Comparison of ENCODE assay signal across 11 cellular contexts in the genomic region with DNA sequence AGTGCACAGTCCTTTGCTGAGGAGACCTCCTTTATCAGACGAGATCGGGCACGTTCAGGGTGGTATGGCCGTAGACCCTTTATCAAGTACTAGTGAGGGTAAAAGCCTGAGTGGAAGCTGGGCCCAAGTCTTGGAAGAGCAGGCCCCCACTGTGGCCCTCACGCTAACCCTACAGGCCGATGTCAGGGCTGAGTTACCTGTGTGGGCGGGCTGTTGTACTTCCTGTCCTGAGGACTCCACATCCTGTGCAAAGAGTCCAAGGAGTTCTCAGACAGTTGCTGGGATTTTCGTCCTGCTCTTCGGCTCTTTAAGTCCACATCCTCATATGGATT. TPM values are rescaled to one million over a fixed set of nuclear protein-coding genes. Genes with fewer than 3 reads are reported as not detected.
DNase-seq lines count a peak whose midpoint lies in the region; ATAC-seq, FAIRE-seq and TF ChIP-seq lines count a peak whose summit lies in the region.
"Had no signal": no experiment of that assay in that cellular context is flagged by ENCODE, and none has a peak within 500 bp of the region (broad histone marks: within the 10 kb centered on the region; RNA-seq: fewer than 3 reads in every experiment).

No MANE protein-coding gene starts in this region.

- H3K79me2 ChIP-seq in HCT116 (ENCODE audit: insufficient read depth, low read length) (no peaks in the 10 kb centered on the region), GM12878 (ENCODE audit: control insufficient read depth, insufficient read depth, low read length) (no peaks in the 10 kb centered on the region)

- no peaks in the 10 kb centered on the region for H3K36me3 ChIP-seq in HCT116 (ENCODE audit: control insufficient read depth in 1 of 2, insufficient read depth in 2 of 2, low read length in 2 of 2)
- no peaks in the 10 kb centered on the region for H3K36me3 ChIP-seq in GM12878 (ENCODE audit: control insufficient read depth in 2 of 2, insufficient read depth in 2 of 2, low read length in 1 of 2)

- no peak for TF ChIP-seq RAD21 in HCT116 (IDR thresholded peaks at IDR 0.05; ENCODE audit: low read depth)
- no peak for TF ChIP-seq RAD21 in GM12878 (IDR thresholded peaks at IDR 0.05; ENCODE audit: insufficient read depth, low read depth, low read length)

- RAD21 ChIA-PET in HCT116 (lab: Charles Lee; ENCODE audit: low non-redundant PET in 1 of 2, low total read pairs in 2 of 2, uncharacterized antibody in 2 of 2, unreplicated experiment in 2 of 2) (no interaction called here), GM12878 (lab: Charles Lee; ENCODE audit: unreplicated experiment) (no interaction called here)

- no peak for FAIRE-seq in GM12878 (lab: Jason Lieb, UNC)
- FAIRE-seq: islet of Langerhans had no signal

- CTCF ChIA-PET in HCT116 (lab: Charles Lee) (no interaction called here), GM12878 (lab: Yijun Ruan, JAX) (no interaction called here)

- SMC1A ChIA-PET in GM12878 (lab: Charles Lee; ENCODE audit: uncharacterized antibody, unreplicated experiment), result no interaction called here

- H3K27me3 ChIP-seq in HCT116 (ENCODE audit: insufficient read depth, low read length) (no peaks in the 10 kb centered on the region), GM12878 (replicated peaks in 1 of 2; ENCODE audit: control insufficient read depth in 2 of 2, insufficient read depth in 2 of 2, low read length in 1 of 2) (no peaks in the 10 kb centered on the region)

- H3K9me2 ChIP-seq in HCT116 (ENCODE audit: insufficient read depth), result no peaks in the 10 kb centered on the region

- DNase-seq in HCT116 (ENCODE audit: low read depth, low spot score) (no peak), GM12878 (ENCODE audit: low read depth, low spot score) (no peak), memory B cell (ENCODE audit: low spot score in 2 of 2) (no peak), substantia nigra (lab: John Stamatoyannopoulos, UW) (no peak), NCI-H146 treated with DMSO at 0.1 percent for 48 hours (lab: John Stamatoyannopoulos, UW; ENCODE audit: unreplicated experiment) (no peak), SIG-M5 (lab: John Stamatoyannopoulos, UW) (no peak)
- DNase-seq: activated T-cell treated with anti-CD3 and anti-CD28 coated beads, Interleukin-2, amount 50 U/mL, for 1 hour; NCI-H345 had no signal

- H4K20me1 ChIP-seq in HCT116 (ENCODE audit: insufficient read depth) (no peaks in the 10 kb centered on the region), GM12878 (ENCODE audit: control insufficient read depth, insufficient read depth) (no peaks in the 10 kb centered on the region)

- intact Hi-C loops in HCT116 (cut with micrococcal nuclease) (no loop called here), GM12878 (cut with micrococcal nuclease; ENCODE audit: unreplicated experiment) (no loop called here)

- no peak for TF ChIP-seq POLR2A in HCT116 (IDR thresholded peaks at IDR 0.05; ENCODE audit: borderline replicate concordance, extremely low read depth, insufficient read depth, insufficient read length)
- TF ChIP-seq POLR2A in GM12878 (IDR thresholded peaks at IDR 0.05; ENCODE audit: low read depth, low read length), result no peak

- H3K9me3 ChIP-seq in HCT116 (ENCODE audit: control insufficient read depth in 1 of 2, insufficient read depth in 1 of 2, low read depth in 1 of 2, low read length in 2 of 2) (no peaks in the 10 kb centered on the region), GM12878 (replicated peaks; ENCODE audit: control insufficient read depth, insufficient read depth, low read length) (no peaks in the 10 kb centered on the region)

- 64% methylated on average over 9 of the region's 9 CpGs for WGBS in GM12878 (ENCODE audit: insufficient coverage, insufficient replicate concordance, low lambda C conversion rate, missing lambda C conversion rate)

- H3K9me3 Mint-ChIP-seq in memory B cell, result no peaks in the 10 kb centered on the region

- POLR2A ChIA-PET in HCT116 (lab: Charles Lee), result interaction anchor here (0.7 to 1.4 kb wide), 2 partner anchors 8 to 29 kb away, joined by 3 to 4 read pairs; no protein-coding TSS in a partner anchor
- POLR2A ChIA-PET in GM12878 (lab: Charles Lee), result no interaction called here

- H3K27ac ChIP-seq in HCT116 (ENCODE audit: low read depth, low read length) (peak overlapping the region; percentile 0; the same call in 1 of the 2 replicates), GM12878 (ENCODE audit: control insufficient read depth, insufficient read depth) (no peak overlapping the region), substantia nigra (ENCODE audit: low read depth, low read length, poor library complexity, severe bottlenecking) (peak overlapping the region; percentile 39)

- H3K4me1 ChIP-seq in HCT116 (ENCODE audit: control insufficient read depth in 1 of 2, insufficient read depth in 2 of 2, low read length in 2 of 2) (peaks cover 52 to 63% of the 10 kb centered on the region in 2 experiments), GM12878 (ENCODE audit: control insufficient read depth, insufficient read depth, low read length) (peaks cover 6% of the 10 kb centered on the region)

- ATAC-seq in HCT116, result peak; percentile 40; the same call in 1 of the 2 replicates
- peak; percentile 40; the same call in 2 of the 3 replicates for ATAC-seq in GM12878
- no peak for ATAC-seq in memory B cell (ENCODE audit: low read depth)
- ATAC-seq in HG02938 (IDR thresholded peaks at IDR 0.05; ENCODE audit: unreplicated experiment), result no peak
- no peak for ATAC-seq in HG03175 (IDR thresholded peaks at IDR 0.05; ENCODE audit: unreplicated experiment)

- in situ Hi-C loops in GM12878 (cut with MboI), result no loop called here

- H3K36me3 Mint-ChIP-seq in memory B cell, result no peaks in the 10 kb centered on the region

- no peak for TF ChIP-seq EP300 in GM12878 (IDR thresholded peaks at IDR 0.05; ENCODE audit: borderline replicate concordance in 1 of 2, control insufficient read depth in 1 of 2, low read depth in 2 of 2, low read length in 2 of 2)

- H3K4me3 ChIP-seq in HCT116 (replicated peaks in 1 of 2; ENCODE audit: low read depth in 1 of 2, low read length in 2 of 2) (peak overlapping the region in 1 of 2 experiments; percentile 6; a peak in 1 of 4 replicates), GM12878 (no peak overlapping the region)

- H2AFZ ChIP-seq in HCT116 (ENCODE audit: low read depth, low read length, poor library complexity, severe bottlenecking), result no peak overlapping the region
- H2AFZ ChIP-seq in GM12878 (ENCODE audit: control insufficient read depth, low read depth, low read length), result peak overlapping the region; percentile 75

- H3K27me3 Mint-ChIP-seq in memory B cell, result peaks cover 4% of the 10 kb centered on the region

- H3K9ac ChIP-seq in HCT116 (ENCODE audit: low read length), result peak overlapping the region; percentile 16
- H3K9ac ChIP-seq in GM12878 (ENCODE audit: control insufficient read depth, insufficient read depth, low read length), result no peak overlapping the region

- H3K27ac Mint-ChIP-seq in memory B cell, result peak overlapping the region; percentile 38

- TF ChIP-seq CTCF in HCT116 (IDR thresholded peaks at IDR 0.05 in 2 of 3, conservative IDR thresholded peaks at IDR 0.05 in 1 of 3; ENCODE audit: borderline replicate concordance in 1 of 3, insufficient read depth in 1 of 3, low read depth in 2 of 3, low read length in 2 of 3) (no peak), GM12878 (IDR thresholded peaks at IDR 0.05 in 2 of 3, conservative IDR thresholded peaks at IDR 0.05 in 1 of 3; ENCODE audit: control insufficient read depth in 2 of 3, extremely low read depth in 1 of 3, insufficient read depth in 1 of 3, low read depth in 3 of 3, low read length in 3 of 3) (no peak)

- H3K4me2 ChIP-seq in HCT116 (ENCODE audit: low read length), result peak overlapping the region; percentile 52
- no peak overlapping the region for H3K4me2 ChIP-seq in GM12878 (ENCODE audit: control insufficient read depth, insufficient read depth)

- peaks cover 16% of the 10 kb centered on the region for H3K4me1 Mint-ChIP-seq in memory B cell

- BruUV-seq in HCT116 (replicated peaks; lab: Mats Ljungman, UMichigan) (no TSS peak), GM12878 (replicated peaks; lab: Mats Ljungman, UMichigan) (no TSS peak)

- peak overlapping the region; percentile 59 for H3K4me3 Mint-ChIP-seq in memory B cell

RNA-seq across cellular contexts. Expression of a gene that starts 34.9 kb away (rescaled TPM):
- total RNA-seq in HCT116 (2021; ENCODE audit: unreplicated experiment) (1,055 TPM), GM12878 (2014; rRNA removed) (1,902 and 2,006 TPM in 2 replicates), GM12878 (2014; rRNA removed; fragmentation: Illumina TruSeq; extraction: Trizol) (2,938 and 2,966 TPM in 2 replicates), GM12878 (2021) (1,300 and 1,372 TPM in 2 replicates)
- polyA plus RNA-seq in HCT116 (2012), result 3,070 and 3,597 TPM in 2 replicates
- 380 and 397 TPM in 2 replicates for total RNA-seq in GM12878 (2013; cell fraction: nucleolus; rRNA removed)
- 99,782 TPM for polyA plus RNA-seq in GM12878 (2011; ENCODE audit: low read depth)
- polyA plus RNA-seq in GM12878 (2011; rRNA removed) (1,334 and 1,354 TPM in 2 replicates), GM12878 (2014; fragmentation: Illumina TruSeq; extraction: Trizol) (2,568 and 4,776 TPM in 2 replicates), GM12878 (2014; fragmentation: Nextera tagmentation; extraction: Ambion mirVana) (1,000 to 10,000 TPM in 1 of 2 experiments, 100 to 1,000 TPM in 1; 978 to 2,052 TPM), GM12878 (2014; rRNA removed) (3,433 and 3,548 TPM in 2 replicates), GM12878 (2016; fragmentation: Nextera tagmentation; extraction: Ambion mirVana) (1,000 to 10,000 TPM; 1,900 to 1,912 TPM)
- polyA plus RNA-seq in GM12878 (2011; cell fraction: cytosol; rRNA removed), result 1,227 and 1,765 TPM in 2 replicates
- polyA plus RNA-seq in GM12878 (2011; cell fraction: nucleus; rRNA removed), result 371 and 419 TPM in 2 replicates
- polyA plus RNA-seq in GM12878 (2012), result 2,495 and 3,740 TPM in 2 replicates
- polyA minus RNA-seq in GM12878 (2011; rRNA and poly(A)+ RNA removed), result 619 and 701 TPM in 2 replicates
- polyA minus RNA-seq in GM12878 (2011; cell fraction: cytosol; rRNA and poly(A)+ RNA removed), result 306 and 309 TPM in 2 replicates
- 252 and 339 TPM in 2 replicates for polyA minus RNA-seq in GM12878 (2011; cell fraction: nucleus; rRNA and poly(A)+ RNA removed)

RNA-seq across cellular contexts. Expression of a gene that starts 35.0 kb away (rescaled TPM):
- total RNA-seq in HCT116 (2021; ENCODE audit: unreplicated experiment) (24.8 TPM), GM12878 (2014; rRNA removed) (7.1 and 7.4 TPM in 2 replicates), GM12878 (2014; rRNA removed; fragmentation: Illumina TruSeq; extraction: Trizol) (7.8 and 8.4 TPM in 2 replicates), GM12878 (2021) (11.8 and 13.0 TPM in 2 replicates)
- 7.9 and 9.3 TPM in 2 replicates for polyA plus RNA-seq in HCT116 (2012)
- 127 and 135 TPM in 2 replicates for total RNA-seq in GM12878 (2013; cell fraction: nucleolus; rRNA removed)
- polyA plus RNA-seq in GM12878 (2011; ENCODE audit: low read depth), result 6.9 TPM
- polyA plus RNA-seq in GM12878 (2011; rRNA removed) (14.0 and 18.2 TPM in 2 replicates), GM12878 (2014; fragmentation: Illumina TruSeq; extraction: Trizol) (14.5 and 19.0 TPM in 2 replicates), GM12878 (2014; fragmentation: Nextera tagmentation; extraction: Ambion mirVana) (1 to 10 TPM; 1.7 to 2.4 TPM), GM12878 (2014; rRNA removed) (12.7 and 14.0 TPM in 2 replicates), GM12878 (2016; fragmentation: Nextera tagmentation; extraction: Ambion mirVana) (1 to 10 TPM; 2.8 to 3.9 TPM)
- polyA plus RNA-seq in GM12878 (2011; cell fraction: cytosol; rRNA removed), result 7.1 and 9.6 TPM in 2 replicates
- polyA plus RNA-seq in GM12878 (2011; cell fraction: nucleus; rRNA removed), result 62.8 and 75.2 TPM in 2 replicates
- 9.5 and 11.0 TPM in 2 replicates for polyA plus RNA-seq in GM12878 (2012)
- polyA minus RNA-seq in GM12878 (2011; rRNA and poly(A)+ RNA removed), result 23.8 and 39.4 TPM in 2 replicates
- polyA minus RNA-seq in GM12878 (2011; cell fraction: cytosol; rRNA and poly(A)+ RNA removed), result 2.7 TPM in 2 replicates
- polyA minus RNA-seq in GM12878 (2011; cell fraction: nucleus; rRNA and poly(A)+ RNA removed), result 37.7 and 45.6 TPM in 2 replicates

Comparison
In these comparisons a context has a peak if more than half of its experiments do, and no peak if none do; other contexts are left out.
1. ATAC-seq: peak in HCT116 (single experiment) and GM12878 (single experiment); none in memory B cell (single experiment), HG02938 (single experiment) and HG03175 (single experiment).